In the genomic region with DNA sequence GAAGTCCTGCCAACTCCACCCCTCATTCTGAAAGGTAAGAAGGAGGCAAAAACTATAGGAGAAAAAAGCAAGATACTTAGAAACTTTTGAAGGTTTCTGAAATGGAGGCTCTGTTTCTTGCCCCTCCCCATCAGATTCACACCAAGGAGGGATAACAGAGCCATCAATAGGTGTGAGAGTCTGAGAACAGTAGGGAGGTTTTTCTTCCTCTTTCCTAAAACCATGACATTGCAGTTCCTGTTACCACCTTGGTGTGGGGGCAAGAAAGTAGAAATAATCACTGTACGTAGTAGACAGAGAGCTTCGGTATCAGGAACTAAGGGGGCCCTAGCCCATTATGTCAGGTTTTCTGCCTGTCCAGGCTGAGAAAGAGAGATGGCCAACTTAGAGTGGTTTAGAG, we compare ENCODE assay signal across 23 cellular contexts.
DNase-seq lines count a peak whose midpoint lies in the region; ATAC-seq and TF ChIP-seq lines count a peak whose summit lies in the region.
"Had no signal": no experiment of that assay in that cellular context is flagged by ENCODE, and none has a peak within 500 bp of the region (broad histone marks: within the 10 kb centered on the region; RNA-seq: fewer than 3 reads in every experiment).

No MANE protein-coding gene starts in this region.

- peak; percentile 59 for ATAC-seq in GM19023 (IDR thresholded peaks at IDR 0.05; ENCODE audit: unreplicated experiment)
- ATAC-seq in GM21526 (IDR thresholded peaks at IDR 0.05; ENCODE audit: low FRiP score, unreplicated experiment) = peak; percentile 81
- ATAC-seq in HG03108 (IDR thresholded peaks at IDR 0.05; ENCODE audit: unreplicated experiment) = peak; percentile 59
- no peak for ATAC-seq in stimulated activated naive CD8-positive, alpha-beta T cell treated with anti-CD3 and anti-CD28 coated beads, Interleukin-15, amount 100 ng/mL, for 72 hours
- ATAC-seq: K562 had no signal

- peaks cover 48% of the 10 kb centered on the region for H3K27me3 ChIP-seq in WERI-Rb-1 (ENCODE audit: insufficient read depth, low read depth, severe bottlenecking)
- H3K27me3 ChIP-seq: BLaER1 treated with 17β-estradiol and CSF1 and Interleukin-3, amounts not matched to agents 10 nM and 100 nM; colonic mucosa; thyroid gland had no signal

- H3K27ac ChIP-seq in WERI-Rb-1 = no peak overlapping the region
- H3K27ac ChIP-seq: BLaER1 treated with 17β-estradiol and CSF1 and Interleukin-3, amounts not matched to agents 10 nM and 100 nM; colonic mucosa; thyroid gland had no signal

- no peak overlapping the region for H3K27ac Mint-ChIP-seq in stimulated activated naive CD8-positive, alpha-beta T cell treated with anti-CD3 and anti-CD28 coated beads, Interleukin-15, amount 100 ng/mL, for 72 hours
- H3K27ac Mint-ChIP-seq in activated CD4-positive, alpha-beta T cell treated with anti-CD3 and anti-CD28 coated beads, Interleukin-2, amount 10 ng/mL, durations not matched to agents 7 days and 5 days = no peak overlapping the region
- H3K27ac Mint-ChIP-seq: activated CD4-positive, alpha-beta T cell treated with anti-CD3 and anti-CD28 coated beads, Interleukin-2, amount 10 ng/mL, durations not matched to agents 24 days and 14 days; activated T-helper 1 cell treated with anti-CD3 and anti-CD28 coated beads, Interleukin-12 subunit alpha, Interleukin-12 subunit beta, Interleukin-2, Interleukin-4 antibody, amounts not matched to agents 30 ng/mL and 10 ng/mL and 1 ng/mL, durations not matched to agents 14 hours and 24 hours and 36 hours; T-helper 2 cell treated with Interferon-gamma antibody and Interleukin-4, amounts not matched to agents 5 μg/mL and 100 μg/mL, for 36 hours had no signal

- DNase-seq in WERI-Rb-1 (no peak), DMS114 treated with DMSO at 0.1 percent for 48 hours (lab: John Stamatoyannopoulos, UW; ENCODE audit: unreplicated experiment) (no peak)
- DNase-seq in stimulated activated naive CD8-positive, alpha-beta T cell treated with anti-CD3 and anti-CD28 coated beads, Interleukin-15, amount 100 ng/mL, for 72 hours = no peak
- no peak for DNase-seq in activated CD4-positive, alpha-beta T cell treated with anti-CD3 and anti-CD28 coated beads, Interleukin-2, amount 10 ng/mL, durations not matched to agents 7 days and 5 days
- DNase-seq: activated CD4-positive, alpha-beta T cell treated with anti-CD3 and anti-CD28 coated beads, Interleukin-2, amount 10 ng/mL, durations not matched to agents 24 days and 14 days; amygdala; colonic mucosa; DMS79 treated with DMSO at 0.1 percent for 48 hours; H7; NCI-H1417 treated with DMSO at 0.1 percent for 48 hours; NCI-H2227 treated with DMSO at 0.1 percent for 48 hours; NK-92 treated with Interleukin-12 subunit alpha and Interleukin-12 subunit beta, amount 100 ng/mL, for 24 hours; retina; SHP77; thyroid gland had no signal

- H3K36me3 Mint-ChIP-seq in activated CD4-positive, alpha-beta T cell treated with anti-CD3 and anti-CD28 coated beads, Interleukin-2, amount 10 ng/mL, durations not matched to agents 7 days and 5 days (ENCODE audit: low read depth) = no peaks in the 10 kb centered on the region

- CTCF ChIA-PET in activated CD4-positive, alpha-beta T cell treated with anti-CD3 and anti-CD28 coated beads, Interleukin-2, amount 10 ng/mL, durations not matched to agents 7 days and 5 days (lab: Charles Lee) = no interaction called here

- no peak for TF ChIP-seq CTCF in WERI-Rb-1 (IDR thresholded peaks at IDR 0.05; ENCODE audit: low read depth, low read length)

- no peaks in the 10 kb centered on the region for H3K36me3 ChIP-seq in WERI-Rb-1
- H3K36me3 ChIP-seq: BLaER1 treated with 17β-estradiol and CSF1 and Interleukin-3, amounts not matched to agents 10 nM and 100 nM; colonic mucosa; thyroid gland had no signal

- no peak overlapping the region for H3K4me3 ChIP-seq in WERI-Rb-1 (ENCODE audit: low read depth, low read length)
- H3K4me3 ChIP-seq: BLaER1 treated with 17β-estradiol and CSF1 and Interleukin-3, amounts not matched to agents 10 nM and 100 nM; colonic mucosa; K562; thyroid gland had no signal

- no peaks in the 10 kb centered on the region for H3K9me3 ChIP-seq in WERI-Rb-1 (ENCODE audit: severe bottlenecking)
- H3K9me3 ChIP-seq: BLaER1 treated with 17β-estradiol and CSF1 and Interleukin-3, amounts not matched to agents 10 nM and 100 nM; colonic mucosa; thyroid gland had no signal

- no peak overlapping the region for H3K4me3 Mint-ChIP-seq in stimulated activated naive CD8-positive, alpha-beta T cell treated with anti-CD3 and anti-CD28 coated beads, Interleukin-15, amount 100 ng/mL, for 72 hours
- H3K4me3 Mint-ChIP-seq in activated CD4-positive, alpha-beta T cell treated with anti-CD3 and anti-CD28 coated beads, Interleukin-2, amount 10 ng/mL, durations not matched to agents 7 days and 5 days = no peak overlapping the region
- H3K4me3 Mint-ChIP-seq: activated CD4-positive, alpha-beta T cell treated with anti-CD3 and anti-CD28 coated beads, Interleukin-2, amount 10 ng/mL, durations not matched to agents 24 days and 14 days; activated T-helper 1 cell treated with anti-CD3 and anti-CD28 coated beads, Interleukin-12 subunit alpha, Interleukin-12 subunit beta, Interleukin-2, Interleukin-4 antibody, amounts not matched to agents 30 ng/mL and 10 ng/mL and 1 ng/mL, durations not matched to agents 14 hours and 24 hours and 36 hours; neural crest cell; T-helper 2 cell treated with Interferon-gamma antibody and Interleukin-4, amounts not matched to agents 5 μg/mL and 100 μg/mL, for 36 hours had no signal

- H3K4me1 Mint-ChIP-seq in stimulated activated naive CD8-positive, alpha-beta T cell treated with anti-CD3 and anti-CD28 coated beads, Interleukin-15, amount 100 ng/mL, for 72 hours = no peaks in the 10 kb centered on the region
- H3K4me1 Mint-ChIP-seq in activated CD4-positive, alpha-beta T cell treated with anti-CD3 and anti-CD28 coated beads, Interleukin-2, amount 10 ng/mL, durations not matched to agents 7 days and 5 days = no peaks in the 10 kb centered on the region
- H3K4me1 Mint-ChIP-seq: activated CD4-positive, alpha-beta T cell treated with anti-CD3 and anti-CD28 coated beads, Interleukin-2, amount 10 ng/mL, durations not matched to agents 24 days and 14 days; neural crest cell had no signal

- POLR2A ChIA-PET in activated CD4-positive, alpha-beta T cell treated with anti-CD3 and anti-CD28 coated beads, Interleukin-2, amount 10 ng/mL, durations not matched to agents 7 days and 5 days (lab: Charles Lee) = no interaction called here

- no peaks in the 10 kb centered on the region for H3K9me3 Mint-ChIP-seq in stimulated activated naive CD8-positive, alpha-beta T cell treated with anti-CD3 and anti-CD28 coated beads, Interleukin-15, amount 100 ng/mL, for 72 hours
- no peaks in the 10 kb centered on the region for H3K9me3 Mint-ChIP-seq in activated CD4-positive, alpha-beta T cell treated with anti-CD3 and anti-CD28 coated beads, Interleukin-2, amount 10 ng/mL, durations not matched to agents 7 days and 5 days
- H3K9me3 Mint-ChIP-seq: activated CD4-positive, alpha-beta T cell treated with anti-CD3 and anti-CD28 coated beads, Interleukin-2, amount 10 ng/mL, durations not matched to agents 24 days and 14 days; T-helper 2 cell treated with Interferon-gamma antibody and Interleukin-4, amounts not matched to agents 5 μg/mL and 100 μg/mL, for 36 hours had no signal

- H3K27me3 Mint-ChIP-seq in stimulated activated naive CD8-positive, alpha-beta T cell treated with anti-CD3 and anti-CD28 coated beads, Interleukin-15, amount 100 ng/mL, for 72 hours = no peaks in the 10 kb centered on the region
- no peaks in the 10 kb centered on the region for H3K27me3 Mint-ChIP-seq in activated CD4-positive, alpha-beta T cell treated with anti-CD3 and anti-CD28 coated beads, Interleukin-2, amount 10 ng/mL, durations not matched to agents 7 days and 5 days
- H3K27me3 Mint-ChIP-seq: activated CD4-positive, alpha-beta T cell treated with anti-CD3 and anti-CD28 coated beads, Interleukin-2, amount 10 ng/mL, durations not matched to agents 24 days and 14 days had no signal
